ENCODE assay signal across 21 cellular contexts in the genomic region with DNA sequence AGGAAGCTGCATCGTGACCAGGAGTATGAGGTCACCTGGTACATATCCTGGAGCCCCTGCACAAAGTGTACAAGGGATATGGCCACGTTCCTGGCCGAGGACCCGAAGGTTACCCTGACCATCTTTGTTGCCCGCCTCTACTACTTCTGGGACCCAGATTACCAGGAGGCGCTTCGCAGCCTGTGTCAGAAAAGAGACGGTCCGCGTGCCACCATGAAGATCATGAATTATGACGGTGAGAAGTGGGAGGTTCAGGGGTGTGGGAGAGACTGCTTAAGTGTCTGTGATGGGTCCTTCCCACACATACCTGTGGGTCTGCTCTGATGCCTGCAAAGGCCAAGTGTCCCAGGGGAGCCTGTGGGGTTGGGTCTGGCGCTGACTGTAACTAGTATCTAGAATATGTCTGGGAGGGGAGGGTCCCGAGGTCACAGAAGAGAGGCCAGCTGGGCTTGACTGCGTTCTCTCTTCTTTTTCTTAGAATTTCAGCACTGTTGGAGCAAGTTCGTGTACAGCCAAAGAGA. TPM values are rescaled to one million over a fixed set of nuclear protein-coding genes. Genes with fewer than 3 reads are reported as not detected.
DNase-seq lines count a peak whose midpoint lies in the region; ATAC-seq and TF ChIP-seq lines count a peak whose summit lies in the region.
"Had no signal": no experiment of that assay in that cellular context is flagged by ENCODE, and none has a peak within 500 bp of the region (broad histone marks: within the 10 kb centered on the region; RNA-seq: fewer than 3 reads in every experiment).

No MANE protein-coding gene starts in this region.

- H3K36me3 Mint-ChIP-seq in activated CD8-positive, alpha-beta memory T cell treated with anti-CD3 and anti-CD28 coated beads, Interleukin-2, amount 10 ng/mL, durations not matched to agents 7 days and 5 days = peaks cover 52% of the 10 kb centered on the region
- peaks cover 23% of the 10 kb centered on the region for H3K36me3 Mint-ChIP-seq in T-cell
- H3K36me3 Mint-ChIP-seq in effector memory CD8-positive, alpha-beta T cell (ENCODE audit: insufficient read depth) = peaks cover 86% of the 10 kb centered on the region

- H3K27ac ChIP-seq in spleen (peak overlapping the region in 3 of 8 donors; percentile 46 to 91 (median 78)), suprapubic skin (no peak overlapping the region)
- H3K27ac ChIP-seq: A549, C4-2B, esophagus squamous epithelium had no signal

- H3K27me3 ChIP-seq in spleen (replicated peaks in 1 of 7) = no peaks in the 10 kb centered on the region
- no peaks in the 10 kb centered on the region for H3K27me3 ChIP-seq in suprapubic skin
- H3K27me3 ChIP-seq: esophagus squamous epithelium had no signal

- no peak for ATAC-seq in activated CD8-positive, alpha-beta memory T cell treated with anti-CD3 and anti-CD28 coated beads, Interleukin-2, amount 10 ng/mL, durations not matched to agents 7 days and 5 days
- ATAC-seq in T-cell (replicated peaks in 1 of 4) = no peak
- no peak for ATAC-seq in effector memory CD8-positive, alpha-beta T cell (replicated peaks)
- ATAC-seq: A549 had no signal

- no peaks in the 10 kb centered on the region for H3K9me3 ChIP-seq in spleen
- H3K9me3 ChIP-seq in suprapubic skin = no peaks in the 10 kb centered on the region
- H3K9me3 ChIP-seq: A549, esophagus squamous epithelium, SK-N-SH had no signal

- no peak for TF ChIP-seq EP300 in suprapubic skin (IDR thresholded peaks at IDR 0.05)

- intact Hi-C loops in spleen (cut with DNase I; ENCODE audit: low total_unique reads) = no loop called here

- DNase-seq in activated CD8-positive, alpha-beta memory T cell treated with anti-CD3 and anti-CD28 coated beads, Interleukin-2, amount 10 ng/mL, durations not matched to agents 7 days and 5 days = no peak
- no peak for DNase-seq in activated CD8-positive, alpha-beta memory T cell treated with anti-CD3 and anti-CD28 coated beads for 24 hours
- DNase-seq in T-cell (no peak), spleen (peak; percentile 51), NCI-H2029 (lab: John Stamatoyannopoulos, UW) (no peak), HCEC 1CT (no peak), suprapubic skin (ENCODE audit: low spot score in 2 of 2) (no peak)
- DNase-seq in effector memory CD8-positive, alpha-beta T cell = no peak
- DNase-seq: activated CD4-positive, alpha-beta T cell treated with anti-CD3 and anti-CD28 coated beads, Interleukin-2, amount 50 U/mL, for 1 hour; DND-41; effector CD4-positive, alpha-beta T cell; esophagus squamous epithelium; MM.1S; NCI-H187; NCI-H446; SK-N-SH had no signal

- peaks cover 0 to 64% (median 25%) of the 10 kb centered on the region in 6 donors for H3K36me3 ChIP-seq in spleen
- H3K36me3 ChIP-seq in suprapubic skin = peaks cover 9% of the 10 kb centered on the region

- H3K4me1 ChIP-seq in spleen = peaks cover 20 to 86% (median 57%) of the 10 kb centered on the region in 6 donors
- peaks cover 13% of the 10 kb centered on the region for H3K4me1 ChIP-seq in suprapubic skin
- H3K4me1 ChIP-seq: A549 had no signal

- WGBS in spleen, 5 donors = 80 to 92% (median 86%) methylated on average over 15 of the region's 15 CpGs
- 90% methylated on average over 15 of the region's 15 CpGs for WGBS in suprapubic skin

- peaks cover 67% of the 10 kb centered on the region for H3K4me1 Mint-ChIP-seq in activated CD8-positive, alpha-beta memory T cell treated with anti-CD3 and anti-CD28 coated beads, Interleukin-2, amount 10 ng/mL, durations not matched to agents 7 days and 5 days
- peaks cover 45 to 68% (median 52%) of the 10 kb centered on the region in 3 donors for H3K4me1 Mint-ChIP-seq in T-cell
- H3K4me1 Mint-ChIP-seq in effector memory CD8-positive, alpha-beta T cell (ENCODE audit: low read depth in 2 of 2) = peaks cover 66 to 74% of the 10 kb centered on the region in 2 donors

- H3K4me3 ChIP-seq in spleen = peak overlapping the region in 1 of 8 donors; percentile 27
- no peak overlapping the region for H3K4me3 ChIP-seq in suprapubic skin
- H3K4me3 ChIP-seq: A549, esophagus squamous epithelium, lung had no signal

- H3K27ac Mint-ChIP-seq in activated CD8-positive, alpha-beta memory T cell treated with anti-CD3 and anti-CD28 coated beads, Interleukin-2, amount 10 ng/mL, durations not matched to agents 7 days and 5 days = peak overlapping the region; percentile 71
- peak overlapping the region; percentile 71 to 76 for H3K27ac Mint-ChIP-seq in T-cell
- H3K27ac Mint-ChIP-seq in effector memory CD8-positive, alpha-beta T cell = peak overlapping the region; percentile 98 to 99

- no peaks in the 10 kb centered on the region for H3K27me3 Mint-ChIP-seq in activated CD8-positive, alpha-beta memory T cell treated with anti-CD3 and anti-CD28 coated beads, Interleukin-2, amount 10 ng/mL, durations not matched to agents 7 days and 5 days
- no peaks in the 10 kb centered on the region for H3K27me3 Mint-ChIP-seq in T-cell
- no peaks in the 10 kb centered on the region for H3K27me3 Mint-ChIP-seq in effector memory CD8-positive, alpha-beta T cell

- TF ChIP-seq CTCF in spleen (IDR thresholded peaks at IDR 0.05 in 8 of 11, conservative IDR thresholded peaks at IDR 0.05 in 3 of 11) = no peak
- TF ChIP-seq CTCF in suprapubic skin (IDR thresholded peaks at IDR 0.05) = no peak

- POLR2A ChIA-PET in T-cell (lab: Charles Lee) = interaction anchor here in 1 of 2 donors (0.7 to 1.1 kb wide), 3 partner anchors 9 to 18 kb away, joined by 3 to 4 read pairs (median 3); no protein-coding TSS in a partner anchor

- CTCF ChIA-PET in activated CD8-positive, alpha-beta memory T cell treated with anti-CD3 and anti-CD28 coated beads, Interleukin-2, amount 10 ng/mL, durations not matched to agents 7 days and 5 days (lab: Charles Lee) = interaction anchor here (1.6 kb wide), 1 partner anchor 8 kb away, joined by 3 read pairs; no protein-coding TSS in a partner anchor
- CTCF ChIA-PET in T-cell (lab: Charles Lee) = interaction anchor here (0.6 to 1.1 kb wide), 2 partner anchors 14 to 305 kb away, joined by 3 to 7 read pairs; no protein-coding TSS in a partner anchor

- TF ChIP-seq POLR2A in spleen (IDR thresholded peaks at IDR 0.05) = no peak
- no peak for TF ChIP-seq POLR2A in suprapubic skin (IDR thresholded peaks at IDR 0.05)

- peak overlapping the region; percentile 42 for H3K4me3 Mint-ChIP-seq in activated CD8-positive, alpha-beta memory T cell treated with anti-CD3 and anti-CD28 coated beads, Interleukin-2, amount 10 ng/mL, durations not matched to agents 7 days and 5 days
- peak overlapping the region in 2 of 3 donors; percentile 8 to 42 for H3K4me3 Mint-ChIP-seq in T-cell
- H3K4me3 Mint-ChIP-seq in effector memory CD8-positive, alpha-beta T cell = peak overlapping the region; percentile 92 to 98

- H3K9me3 Mint-ChIP-seq in activated CD8-positive, alpha-beta memory T cell treated with anti-CD3 and anti-CD28 coated beads, Interleukin-2, amount 10 ng/mL, durations not matched to agents 7 days and 5 days (ENCODE audit: low read depth) = no peaks in the 10 kb centered on the region
- H3K9me3 Mint-ChIP-seq in T-cell = no peaks in the 10 kb centered on the region
- no peaks in the 10 kb centered on the region for H3K9me3 Mint-ChIP-seq in effector memory CD8-positive, alpha-beta T cell

RNA-seq across cellular contexts. Expression of a gene that starts 4.0 kb away (rescaled TPM):
- total RNA-seq in activated CD8-positive, alpha-beta memory T cell treated with anti-CD3 and anti-CD28 coated beads, Interleukin-2, amount 10 ng/mL, durations not matched to agents 7 days and 5 days = 100 to 1,000 TPM; 146 to 196 TPM
- 10 to 100 TPM; 29.7 to 71.3 (median 62.7) TPM for total RNA-seq in T-cell
- total RNA-seq in spleen = 10 to 100 TPM; 44.3 to 72.8 (median 53.7) TPM
- 10 to 100 TPM; 50.9 to 53.1 (median 51.0) TPM for polyA plus RNA-seq in spleen
- 1 to 10 TPM in 2 of 4 donors, under 1 TPM in 2; 0.45 to 5.2 (median 1.5) TPM for total RNA-seq in suprapubic skin
- polyA plus RNA-seq: A549, neural cell, SK-N-SH had no signal

RNA-seq across cellular contexts. Expression of a gene that starts 16.0 kb away (rescaled TPM):
- total RNA-seq in activated CD8-positive, alpha-beta memory T cell treated with anti-CD3 and anti-CD28 coated beads, Interleukin-2, amount 10 ng/mL, durations not matched to agents 7 days and 5 days = 100 to 1,000 TPM in 1 of 2 experiments, 10 to 100 TPM in 1; 67.0 to 137 TPM
- total RNA-seq in T-cell (1 to 10 TPM; 1.1 to 6.9 (median 6.1) TPM), spleen (1 to 10 TPM in 5 of 7 donors, under 1 TPM in 1, not detected in 1; 0.70 to 3.8 (median 2.2) TPM), suprapubic skin (under 1 TPM in 1 of 4 donors, not detected in 3; 0.52 TPM)
- polyA plus RNA-seq in spleen = 1 to 10 TPM; 1.8 to 3.4 (median 2.3) TPM
- total RNA-seq: glomerular endothelial cell, lung had no signal
- polyA plus RNA-seq: neural cell had no signal

RNA-seq across cellular contexts. Expression of a gene that starts 40.4 kb away (rescaled TPM):
- total RNA-seq in activated CD8-positive, alpha-beta memory T cell treated with anti-CD3 and anti-CD28 coated beads, Interleukin-2, amount 10 ng/mL, durations not matched to agents 7 days and 5 days = 10 to 100 TPM; 39.8 to 58.0 TPM
- total RNA-seq in T-cell (10 to 100 TPM; 14.3 to 29.1 (median 18.5) TPM), spleen (10 to 100 TPM; 11.4 to 31.5 (median 27.6) TPM), suprapubic skin (1 to 10 TPM in 2 of 4 donors, under 1 TPM in 1, not detected in 1; 0.57 to 2.0 (median 1.4) TPM)
- 10 to 100 TPM in 1 of 3 donors, 1 to 10 TPM in 2; 5.4 to 17.2 (median 7.9) TPM for polyA plus RNA-seq in spleen
- polyA plus RNA-seq: neural cell had no signal

Comparison
In these comparisons a context has a peak if more than half of its experiments do, and no peak if none do; other contexts are left out.
1. H3K4me3 Mint-ChIP-seq: peak in every context shown above with its lines; median percentile 95 in effector memory CD8-positive, alpha-beta T cell; 42 in activated CD8-positive, alpha-beta memory T cell treated with anti-CD3 and anti-CD28 coated beads, Interleukin-2, amount 10 ng/mL, durations not matched to agents 7 days and 5 days; 25 in T-cell.
2. RNA of a gene that starts 4.0 kb away (total RNA-seq): 146 to 196 TPM in activated CD8-positive, alpha-beta memory T cell treated with anti-CD3 and anti-CD28 coated beads, Interleukin-2, amount 10 ng/mL, durations not matched to agents 7 days and 5 days, 29.7 to 71.3 TPM in T-cell and 44.3 to 72.8 TPM in spleen; 0.45 to 5.2 TPM in suprapubic skin; every median in the first group is over 4 times any median in the second.
3. RNA of a gene that starts 16.0 kb away (total RNA-seq): 67.0 to 137 TPM in activated CD8-positive, alpha-beta memory T cell treated with anti-CD3 and anti-CD28 coated beads, Interleukin-2, amount 10 ng/mL, durations not matched to agents 7 days and 5 days; 1.1 to 6.9 TPM in T-cell, 0.70 to 3.8 TPM in spleen and 0.52 TPM in suprapubic skin; every median in the first group is over 4 times any median in the second.
4. RNA of a gene that starts 40.4 kb away (total RNA-seq): 39.8 to 58.0 TPM in activated CD8-positive, alpha-beta memory T cell treated with anti-CD3 and anti-CD28 coated beads, Interleukin-2, amount 10 ng/mL, durations not matched to agents 7 days and 5 days, 11.4 to 31.5 TPM in spleen and 14.3 to 29.1 TPM in T-cell; 0.57 to 2.0 TPM in suprapubic skin; every median in the first group is over 4 times any median in the second.
5. Peak in every context shown above with its lines, with median percentiles within 50 percentile points of each other: H3K27ac Mint-ChIP-seq.